ENCODE assay signal across 27 cellular contexts in genomic region chr18:2036136-2036535, GRCh38.
A peak's percentile ranks its signal among the peaks of the same experiment; 100 is the strongest.
DNase-seq lines count a peak whose midpoint lies in the region; ATAC-seq, FAIRE-seq and TF ChIP-seq lines count a peak whose summit lies in the region.
"Had no signal": no experiment of that assay in that cellular context is flagged by ENCODE, and none has a peak within 500 bp of the region (broad histone marks: within the 10 kb centered on the region; RNA-seq: fewer than 3 reads in every experiment).

No MANE protein-coding gene starts in this region.

- no peak overlapping the region for H3K23ac ChIP-seq in trophoblast cell (ENCODE audit: low read length)

- H3K4me2 ChIP-seq in A549: no peak overlapping the region
- H3K4me2 ChIP-seq in astrocyte (ENCODE audit: low read length): peak overlapping the region; percentile 25
- peak overlapping the region; percentile 29 for H3K4me2 ChIP-seq in keratinocyte (ENCODE audit: control insufficient read depth, extremely low read depth, insufficient read depth, low read depth, low read length)
- no peak overlapping the region for H3K4me2 ChIP-seq in trophoblast cell (ENCODE audit: low read length)

- H3K9me3 ChIP-seq in A549 (no peaks in the 10 kb centered on the region), astrocyte (ENCODE audit: insufficient read depth, low read depth, low read length) (no peaks in the 10 kb centered on the region), keratinocyte (ENCODE audit: control insufficient read depth, low read depth, low read length) (no peaks in the 10 kb centered on the region), trophoblast cell (ENCODE audit: insufficient read depth, low read depth, low read length) (no peaks in the 10 kb centered on the region)
- H3K9me3 ChIP-seq: colonic mucosa, ovary, right lobe of liver, upper lobe of right lung had no signal

- H2BK5ac ChIP-seq in trophoblast cell (ENCODE audit: low read depth, low read length, poor library complexity): no peak overlapping the region

- no peak for TF ChIP-seq CTCF in A549 (IDR thresholded peaks at IDR 0.05)
- no peak for TF ChIP-seq CTCF in astrocyte (IDR thresholded peaks at IDR 0.05; ENCODE audit: insufficient read depth, low read depth, low read length)
- no peak for TF ChIP-seq CTCF in keratinocyte (optimal IDR thresholded peaks at IDR 0.05 in 1 of 3, IDR thresholded peaks at IDR 0.05 in 1 of 3, conservative IDR thresholded peaks at IDR 0.05 in 1 of 3; ENCODE audit: extremely low read depth in 1 of 3, insufficient read depth in 2 of 3, low read length in 3 of 3)

- H3K27ac ChIP-seq in A549 (no peak overlapping the region), astrocyte (ENCODE audit: low read depth, low read length) (no peak overlapping the region), keratinocyte (ENCODE audit: control insufficient read depth, insufficient read depth, low read length) (no peak overlapping the region), trophoblast cell (ENCODE audit: low read depth, low read length) (no peak overlapping the region)
- H3K27ac ChIP-seq: colonic mucosa, ovary, right lobe of liver, upper lobe of right lung had no signal

- H3K36me3 ChIP-seq in astrocyte (ENCODE audit: insufficient read depth, low read length) (no peaks in the 10 kb centered on the region), keratinocyte (ENCODE audit: control insufficient read depth in 2 of 2, extremely low read depth in 1 of 2, insufficient read depth in 2 of 2, low read length in 2 of 2) (no peaks in the 10 kb centered on the region), trophoblast cell (ENCODE audit: control insufficient read depth in 1 of 2, insufficient read depth in 2 of 2, low read length in 2 of 2) (no peaks in the 10 kb centered on the region)
- H3K36me3 ChIP-seq: colonic mucosa, ovary, right lobe of liver, upper lobe of right lung had no signal

- no peak overlapping the region for H4K12ac ChIP-seq in trophoblast cell (ENCODE audit: low read depth, low read length)

- no peak for TF ChIP-seq EP300 in A549 (IDR thresholded peaks at IDR 0.05)

- CTCF ChIA-PET in A549 (lab: Yijun Ruan, JAX): no interaction called here

- 15% methylated on average over 2 of the region's 2 CpGs for WGBS in A549 (ENCODE audit: missing lambda C conversion rate)
- no CpG with 5 or more reads among the region's 2 CpGs for WGBS in trophoblast cell (ENCODE audit: extremely low coverage, insufficient coverage, insufficient read length)

- H3K18ac ChIP-seq in trophoblast cell (ENCODE audit: low read length): no peak overlapping the region

- no peaks in the 10 kb centered on the region for H3K9me3 Mint-ChIP-seq in astrocyte (ENCODE audit: unreplicated experiment)
- H3K9me3 Mint-ChIP-seq: activated CD4-positive, alpha-beta T cell treated with anti-CD3 and anti-CD28 coated beads, Interleukin-2, amount 10 ng/mL, durations not matched to agents 24 days and 14 days; activated naive CD8-positive, alpha-beta T cell treated with anti-CD3 and anti-CD28 coated beads, Interleukin-2, amount 10 ng/mL, durations not matched to agents 7 days and 5 days; brain; effector memory CD8-positive, alpha-beta T cell had no signal

- H4K91ac ChIP-seq in trophoblast cell (ENCODE audit: low read depth, low read length): no peak overlapping the region

- H3K9ac ChIP-seq in astrocyte (ENCODE audit: low read length): no peak overlapping the region
- H3K9ac ChIP-seq in keratinocyte (ENCODE audit: control insufficient read depth, extremely low read depth, insufficient read depth, low read length): no peak overlapping the region
- no peak overlapping the region for H3K9ac ChIP-seq in trophoblast cell (ENCODE audit: low read length)

- no peaks in the 10 kb centered on the region for H3K4me1 Mint-ChIP-seq in astrocyte (ENCODE audit: low read depth, unreplicated experiment)
- H3K4me1 Mint-ChIP-seq: activated CD4-positive, alpha-beta T cell treated with anti-CD3 and anti-CD28 coated beads, Interleukin-2, amount 10 ng/mL, durations not matched to agents 24 days and 14 days; activated naive CD8-positive, alpha-beta T cell treated with anti-CD3 and anti-CD28 coated beads, Interleukin-2, amount 10 ng/mL, durations not matched to agents 7 days and 5 days; brain; naive thymus-derived CD4-positive, alpha-beta T cell; T-cell had no signal

- dilution Hi-C loops in keratinocyte (cut with MboI; ENCODE audit: extremely low pct_ligation_motif_present, low sequenced_read_pairs): no loop called here

- DNase-seq in A549 (ENCODE audit: low read depth in 1 of 2, low spot score in 1 of 2) (no peak), HT1080 (ENCODE audit: low read depth) (peak; percentile 55), astrocyte (ENCODE audit: low read depth) (peak; percentile 23), keratinocyte (ENCODE audit: low read depth, low spot score) (no peak), trophoblast cell (no peak), hypothalamus (lab: John Stamatoyannopoulos, UW) (no peak), GM19239 (ENCODE audit: insufficient read length, low spot score) (no peak), C1 segment of cervical spinal cord (lab: John Stamatoyannopoulos, UW) (no peak)
- DNase-seq: activated CD4-positive, alpha-beta T cell treated with anti-CD3 and anti-CD28 coated beads, Interleukin-2, amount 10 ng/mL, durations not matched to agents 24 days and 14 days; activated naive CD8-positive, alpha-beta T cell treated with anti-CD3 and anti-CD28 coated beads, Interleukin-2, amount 10 ng/mL, durations not matched to agents 7 days and 5 days; colonic mucosa; effector memory CD8-positive, alpha-beta T cell; HCEC 1CT; KG1; naive thymus-derived CD4-positive, alpha-beta T cell; NCI-H187 treated with DMSO at 0.1 percent for 48 hours; NCI-H748 treated with DMSO at 0.1 percent for 48 hours; ovary; right lobe of liver; SIG-M5; stimulated activated CD4-positive, alpha-beta T cell treated with anti-CD3 and anti-CD28 coated beads, Interleukin-15, amount 100 ng/mL, for 24 hours; stimulated activated CD8-positive, alpha-beta memory T cell treated with anti-CD3 and anti-CD28 coated beads, Interleukin-4, amount 100 ng/mL, for 48 hours; T-cell; upper lobe of right lung had no signal

- FAIRE-seq in A549 (lab: Jason Lieb, UNC): no peak
- no peak for FAIRE-seq in astrocyte (lab: Jason Lieb, UNC)
- no peak for FAIRE-seq in keratinocyte (lab: Jason Lieb, UNC)
- no peak for FAIRE-seq in GM19239 (lab: Jason Lieb, UNC)
- FAIRE-seq: TTC549 had no signal

- no peak overlapping the region for H4K8ac ChIP-seq in trophoblast cell (ENCODE audit: low read depth, low read length)

- no peak for TF ChIP-seq POLR2A in A549 (IDR thresholded peaks at IDR 0.05; ENCODE audit: low read length)

- H3K79me2 ChIP-seq in astrocyte (ENCODE audit: insufficient read depth, low read length): no peaks in the 10 kb centered on the region
- no peaks in the 10 kb centered on the region for H3K79me2 ChIP-seq in keratinocyte (ENCODE audit: control insufficient read depth, insufficient read depth, low read length)
- no peaks in the 10 kb centered on the region for H3K79me2 ChIP-seq in trophoblast cell (ENCODE audit: control insufficient read depth, insufficient read depth, low read length, poor library complexity)

- no peaks in the 10 kb centered on the region for H3K36me3 Mint-ChIP-seq in astrocyte (ENCODE audit: low read depth, unreplicated experiment)
- H3K36me3 Mint-ChIP-seq: activated naive CD8-positive, alpha-beta T cell treated with anti-CD3 and anti-CD28 coated beads, Interleukin-2, amount 10 ng/mL, durations not matched to agents 7 days and 5 days; brain; naive thymus-derived CD4-positive, alpha-beta T cell; T-cell had no signal

- no peak overlapping the region for H3K4me3 ChIP-seq in A549
- no peak overlapping the region for H3K4me3 ChIP-seq in astrocyte (ENCODE audit: insufficient read depth, low read depth, low read length)
- no peak overlapping the region for H3K4me3 ChIP-seq in keratinocyte (ENCODE audit: control insufficient read depth in 2 of 3, extremely low read depth in 1 of 3, insufficient read depth in 2 of 3, low read depth in 1 of 3, low read length in 3 of 3)
- no peak overlapping the region for H3K4me3 ChIP-seq in trophoblast cell (ENCODE audit: low read depth, low read length)
- H3K4me3 ChIP-seq: colonic mucosa, ovary, right lobe of liver, upper lobe of right lung had no signal

- no peak overlapping the region for H3K4ac ChIP-seq in trophoblast cell (ENCODE audit: low read depth, low read length)

- H3K79me1 ChIP-seq in trophoblast cell (ENCODE audit: low read length): no peaks in the 10 kb centered on the region

- TF ChIP-seq RAD21 in A549 (conservative IDR thresholded peaks at IDR 0.05 in 1 of 2, IDR thresholded peaks at IDR 0.05 in 1 of 2): no peak

- no peak overlapping the region for H2BK12ac ChIP-seq in trophoblast cell (ENCODE audit: low read length)

- POLR2A ChIA-PET in A549 (lab: Yijun Ruan, JAX): no interaction called here

- H3K14ac ChIP-seq in trophoblast cell (ENCODE audit: low read length): no peak overlapping the region

- H3K27me3 Mint-ChIP-seq in astrocyte (ENCODE audit: low read depth, unreplicated experiment): peaks cover 2% of the 10 kb centered on the region
- H3K27me3 Mint-ChIP-seq: activated CD4-positive, alpha-beta T cell treated with anti-CD3 and anti-CD28 coated beads, Interleukin-2, amount 10 ng/mL, durations not matched to agents 24 days and 14 days; effector memory CD8-positive, alpha-beta T cell had no signal

- H2AFZ ChIP-seq in astrocyte (ENCODE audit: low read depth, low read length) (no peak overlapping the region), keratinocyte (ENCODE audit: control insufficient read depth, low read length) (peak overlapping the region; percentile 53), trophoblast cell (ENCODE audit: insufficient read depth, low read length, poor library complexity) (no peak overlapping the region)

- H3K4me1 ChIP-seq in A549: no peaks in the 10 kb centered on the region
- H3K4me1 ChIP-seq in astrocyte (ENCODE audit: insufficient read depth, low read length): no peaks in the 10 kb centered on the region
- no peaks in the 10 kb centered on the region for H3K4me1 ChIP-seq in keratinocyte (ENCODE audit: control insufficient read depth, extremely low read depth, insufficient read depth, low read length)
- no peaks in the 10 kb centered on the region for H3K4me1 ChIP-seq in trophoblast cell (ENCODE audit: control insufficient read depth in 1 of 2, insufficient read depth in 2 of 2, low read length in 2 of 2)
- H3K4me1 ChIP-seq: colonic mucosa, upper lobe of right lung had no signal

- H3K4me3 Mint-ChIP-seq in astrocyte (ENCODE audit: unreplicated experiment): no peak overlapping the region
- H3K4me3 Mint-ChIP-seq: activated CD4-positive, alpha-beta T cell treated with anti-CD3 and anti-CD28 coated beads, Interleukin-2, amount 10 ng/mL, durations not matched to agents 24 days and 14 days; activated naive CD8-positive, alpha-beta T cell treated with anti-CD3 and anti-CD28 coated beads, Interleukin-2, amount 10 ng/mL, durations not matched to agents 7 days and 5 days; brain; effector memory CD8-positive, alpha-beta T cell; naive thymus-derived CD4-positive, alpha-beta T cell; T-cell had no signal

- no peak overlapping the region for H2BK120ac ChIP-seq in trophoblast cell (ENCODE audit: insufficient read depth, low read length, poor library complexity)

- H3K27me3 ChIP-seq in astrocyte (ENCODE audit: insufficient read depth, low read length): no peaks in the 10 kb centered on the region
- H3K27me3 ChIP-seq in keratinocyte (ENCODE audit: control insufficient read depth, extremely low read depth, insufficient read depth, low read length): no peaks in the 10 kb centered on the region
- no peaks in the 10 kb centered on the region for H3K27me3 ChIP-seq in trophoblast cell (ENCODE audit: insufficient read depth, low read length)
- H3K27me3 ChIP-seq: colonic mucosa, ovary, right lobe of liver, upper lobe of right lung had no signal

- no peak overlapping the region for H3K27ac Mint-ChIP-seq in astrocyte (ENCODE audit: unreplicated experiment)
- H3K27ac Mint-ChIP-seq: activated CD4-positive, alpha-beta T cell treated with anti-CD3 and anti-CD28 coated beads, Interleukin-2, amount 10 ng/mL, durations not matched to agents 24 days and 14 days; activated naive CD8-positive, alpha-beta T cell treated with anti-CD3 and anti-CD28 coated beads, Interleukin-2, amount 10 ng/mL, durations not matched to agents 7 days and 5 days; brain; effector memory CD8-positive, alpha-beta T cell; naive thymus-derived CD4-positive, alpha-beta T cell; T-cell had no signal

- no peak overlapping the region for H2AK5ac ChIP-seq in trophoblast cell (ENCODE audit: low read length)

- no peak for ATAC-seq in A549
- ATAC-seq: effector memory CD8-positive, alpha-beta T cell; left lobe of liver; naive thymus-derived CD4-positive, alpha-beta T cell; right lobe of liver; T-cell; upper lobe of right lung had no signal

- H4K20me1 ChIP-seq in astrocyte (ENCODE audit: insufficient read depth, low read length) (no peaks in the 10 kb centered on the region), keratinocyte (ENCODE audit: control insufficient read depth, extremely low read depth, insufficient read depth, low read length) (no peaks in the 10 kb centered on the region)

- no peaks in the 10 kb centered on the region for H3K9me1 ChIP-seq in keratinocyte (ENCODE audit: control insufficient read depth, extremely low read depth, insufficient read depth, low read length)

Comparison
In these comparisons a context has a peak if more than half of its experiments do, and no peak if none do; other contexts are left out.
1. DNase-seq: peak in HT1080 (single experiment) and astrocyte (single experiment); none in A549 (0 of 2), keratinocyte (single experiment), trophoblast cell (0 of 2), hypothalamus (0 of 51), GM19239 (single experiment) and C1 segment of cervical spinal cord (0 of 14).
2. H3K4me2 ChIP-seq: peak in astrocyte (single experiment) and keratinocyte (single experiment); none in A549 (single experiment) and trophoblast cell (single experiment).